ENCODE assay signal across 1 cellular context in genomic region chr20:46682063-46682821, GRCh38.
TF ChIP-seq lines count a peak whose summit lies in the region.

No MANE protein-coding gene starts in this region.

TF ChIP-seq in H1, 55 proteins besides CTCF, POLR2A, EP300 and RAD21:
- no peak for TF ChIP-seq NRF1 (IDR thresholded peaks at IDR 0.05; ENCODE audit: low read depth, low read length)
- peak; percentile 40; the same call in 1 of the 2 replicates for TF ChIP-seq KDM1A (IDR thresholded peaks at IDR 0.05; ENCODE audit: borderline replicate concordance, low read length)
- TF ChIP-seq POU5F1 (IDR thresholded peaks at IDR 0.05; ENCODE audit: low read depth, low read length), result no peak
- TF ChIP-seq MAX (IDR thresholded peaks at IDR 0.05), result peak; percentile 75
- TF ChIP-seq GTF2F1 (IDR thresholded peaks at IDR 0.05; ENCODE audit: borderline replicate concordance, low read depth, low read length), result no peak
- no peak for TF ChIP-seq CBX8 (IDR thresholded peaks at IDR 0.05; ENCODE audit: borderline replicate concordance, low read depth, low read length)
- TF ChIP-seq ZNF274 (IDR thresholded peaks at IDR 0.05; ENCODE audit: borderline replicate concordance, extremely low read depth, low read length), result no peak
- TF ChIP-seq SAP30 (IDR thresholded peaks at IDR 0.05; ENCODE audit: insufficient read depth, insufficient replicate concordance, low read length), result no peak
